1 cellular context compared by ENCODE assay signal in genomic region chr19:41887711-41888382, GRCh38.
A peak's percentile ranks its signal among the peaks of the same experiment; 100 is the strongest.
TF ChIP-seq lines count a peak whose summit lies in the region.

No MANE protein-coding gene starts in this region.

TF ChIP-seq in HEK293, 187 proteins besides CTCF, POLR2A, EP300 and RAD21 (continued from another document):
- TF ChIP-seq, protein P1, sequence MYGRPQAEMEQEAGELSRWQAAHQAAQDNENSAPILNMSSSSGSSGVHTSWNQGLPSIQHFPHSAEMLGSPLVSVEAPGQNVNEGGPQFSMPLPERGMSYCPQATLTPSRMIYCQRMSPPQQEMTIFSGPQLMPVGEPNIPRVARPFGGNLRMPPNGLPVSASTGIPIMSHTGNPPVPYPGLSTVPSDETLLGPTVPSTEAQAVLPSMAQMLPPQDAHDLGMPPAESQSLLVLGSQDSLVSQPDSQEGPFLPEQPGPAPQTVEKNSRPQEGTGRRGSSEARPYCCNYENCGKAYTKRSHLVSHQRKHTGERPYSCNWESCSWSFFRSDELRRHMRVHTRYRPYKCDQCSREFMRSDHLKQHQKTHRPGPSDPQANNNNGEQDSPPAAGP (tag by site-specific recombination; IDR thresholded peaks at IDR 0.05): peak; percentile 38; the same call in 1 of the 2 replicates
- TF ChIP-seq ZFHX2 (tag by site-specific recombination; conservative IDR thresholded peaks at IDR 0.05): peak; percentile 80
